ENCODE assay signal across 11 cellular contexts in the genomic region with DNA sequence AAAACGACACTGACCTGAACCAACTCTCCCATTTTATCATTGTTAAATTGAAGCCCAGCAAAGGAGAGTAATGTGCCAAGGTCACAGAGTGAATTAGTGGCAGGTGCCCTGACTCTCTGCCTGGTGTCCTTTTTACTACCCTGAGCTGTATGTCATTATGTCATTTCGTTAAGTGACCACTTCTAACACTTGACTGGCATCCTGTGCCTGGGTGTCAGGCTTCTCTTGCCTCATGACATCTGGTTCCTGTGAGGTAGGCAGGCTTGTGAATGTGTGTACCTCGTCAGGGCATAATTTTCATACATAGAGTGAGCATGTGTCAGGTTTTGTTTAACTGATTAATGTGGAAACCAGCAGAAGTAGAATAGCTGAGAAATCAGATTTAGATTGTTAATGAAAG. TPM values are rescaled to one million over a fixed set of nuclear protein-coding genes. Genes with fewer than 3 reads are reported as not detected.
DNase-seq lines count a peak whose midpoint lies in the region; ATAC-seq and TF ChIP-seq lines count a peak whose summit lies in the region.
"Had no signal": no experiment of that assay in that cellular context is flagged by ENCODE, and none has a peak within 500 bp of the region (broad histone marks: within the 10 kb centered on the region; RNA-seq: fewer than 3 reads in every experiment).

No MANE protein-coding gene starts in this region.

- no peaks in the 10 kb centered on the region for H3K27me3 Mint-ChIP-seq in natural killer cell treated with Interleukin-12 subunit alpha and Interleukin-12 subunit beta and Interleukin-15 and Interleukin-18, amount 100 ng/mL, for 72 hours
- H3K27me3 Mint-ChIP-seq: type B pancreatic cell had no signal

- H3K4me1 Mint-ChIP-seq in natural killer cell treated with Interleukin-12 subunit alpha and Interleukin-12 subunit beta and Interleukin-15 and Interleukin-18, amount 100 ng/mL, for 72 hours (ENCODE audit: low read depth in 2 of 2), result peaks cover 73 to 78% of the 10 kb centered on the region in 2 donors

- TF ChIP-seq POLR2A in body of pancreas (IDR thresholded peaks at IDR 0.05), result no peak

- peak overlapping the region in 1 of 2 donors; percentile 15 for H3K27ac Mint-ChIP-seq in natural killer cell treated with Interleukin-12 subunit alpha and Interleukin-12 subunit beta and Interleukin-15 and Interleukin-18, amount 100 ng/mL, for 72 hours
- H3K27ac Mint-ChIP-seq: mesothelial cell of epicardium, type B pancreatic cell had no signal

- H3K27ac ChIP-seq in body of pancreas, result no peak overlapping the region
- H3K27ac ChIP-seq: ascending aorta had no signal

- H3K9me3 ChIP-seq in body of pancreas, result no peaks in the 10 kb centered on the region
- H3K9me3 ChIP-seq: ascending aorta had no signal

- intact Hi-C loops in body of pancreas (cut with DNase I), result no loop called here

- H3K27me3 ChIP-seq in body of pancreas, result no peaks in the 10 kb centered on the region
- H3K27me3 ChIP-seq: ascending aorta had no signal

- peaks cover 55% of the 10 kb centered on the region for H3K4me1 ChIP-seq in body of pancreas

- H3K9me3 Mint-ChIP-seq in natural killer cell treated with Interleukin-12 subunit alpha and Interleukin-12 subunit beta and Interleukin-15 and Interleukin-18, amount 100 ng/mL, for 72 hours, result no peaks in the 10 kb centered on the region
- H3K9me3 Mint-ChIP-seq: mesothelial cell of epicardium, type B pancreatic cell had no signal

- DNase-seq in NCI-H748 (lab: John Stamatoyannopoulos, UW; ENCODE audit: unreplicated experiment), result peak; percentile 54
- DNase-seq in NCI-H748 treated with DMSO at 0.1 percent for 48 hours (lab: John Stamatoyannopoulos, UW), result no peak
- peak; percentile 65 to 97 (median 70) for DNase-seq in NCI-H1417 (lab: John Stamatoyannopoulos, UW)
- peak in 1 of 4 donors; percentile 9 for DNase-seq in body of pancreas
- DNase-seq in natural killer cell treated with Interleukin-12 subunit alpha and Interleukin-12 subunit beta and Interleukin-15 and Interleukin-18, amount 100 ng/mL, for 72 hours (ENCODE audit: low spot score), result no peak
- no peak for DNase-seq in C1 segment of cervical spinal cord (lab: John Stamatoyannopoulos, UW)
- no peak for DNase-seq in ureter (ENCODE audit: low spot score)

- H3K36me3 Mint-ChIP-seq in natural killer cell treated with Interleukin-12 subunit alpha and Interleukin-12 subunit beta and Interleukin-15 and Interleukin-18, amount 100 ng/mL, for 72 hours, result no peaks in the 10 kb centered on the region
- H3K36me3 Mint-ChIP-seq: mesothelial cell of epicardium had no signal

- 24 to 30% methylated on average over 3 of the region's 3 CpGs for WGBS in body of pancreas, 2 donors

- ATAC-seq in body of pancreas, result peak; percentile 48
- peak; percentile 78 to 81 for ATAC-seq in natural killer cell treated with Interleukin-12 subunit alpha and Interleukin-12 subunit beta and Interleukin-15 and Interleukin-18, amount 100 ng/mL, for 72 hours
- ATAC-seq in GM18498 (IDR thresholded peaks at IDR 0.05; ENCODE audit: unreplicated experiment), result no peak

- peak overlapping the region; percentile 2 for H3K4me3 Mint-ChIP-seq in natural killer cell treated with Interleukin-12 subunit alpha and Interleukin-12 subunit beta and Interleukin-15 and Interleukin-18, amount 100 ng/mL, for 72 hours
- H3K4me3 Mint-ChIP-seq: mesothelial cell of epicardium, type B pancreatic cell had no signal

- no peak for TF ChIP-seq CTCF in body of pancreas (IDR thresholded peaks at IDR 0.05)

- no peaks in the 10 kb centered on the region for H3K36me3 ChIP-seq in body of pancreas (replicated peaks in 1 of 2; ENCODE audit: insufficient read depth in 1 of 2, low read depth in 2 of 2)
- H3K36me3 ChIP-seq: ascending aorta had no signal

- no peak overlapping the region for H3K4me3 ChIP-seq in body of pancreas
- H3K4me3 ChIP-seq: ascending aorta had no signal

RNA-seq across cellular contexts. Expression of gene RALY, which starts 48.6 kb away (rescaled TPM):
- total RNA-seq in body of pancreas (10 to 100 TPM; 37.9 to 49.3 TPM), ureter (111 TPM)
- 100 to 1,000 TPM; 158 to 162 TPM for total RNA-seq in natural killer cell treated with Interleukin-12 subunit alpha and Interleukin-12 subunit beta and Interleukin-15 and Interleukin-18, amount 100 ng/mL, for 72 hours

Comparison
In these comparisons a context has a peak if more than half of its experiments do, and no peak if none do; other contexts are left out.
1. DNase-seq: peak in NCI-H748 (single experiment) and NCI-H1417 (3 of 3); none in NCI-H748 treated with DMSO at 0.1 percent for 48 hours (single experiment), natural killer cell treated with Interleukin-12 subunit alpha and Interleukin-12 subunit beta and Interleukin-15 and Interleukin-18, amount 100 ng/mL, for 72 hours (single experiment), C1 segment of cervical spinal cord (0 of 14) and ureter (single experiment).